In genomic region chr14:51072976-51073375, GRCh38 we compare ENCODE assay signal across 27 cellular contexts.
"Had no signal": no experiment of that assay in that cellular context is flagged by ENCODE, and none has a peak within 500 bp of the region (broad histone marks: within the 10 kb centered on the region; RNA-seq: fewer than 3 reads in every experiment).

No MANE protein-coding gene starts in this region.

- H3K27me3 ChIP-seq: neutrophil, pancreas, right lobe of liver, sigmoid colon, thyroid gland, tibial nerve, upper lobe of left lung had no signal

- H3K9me3 Mint-ChIP-seq: natural killer cell treated with Interleukin-12 subunit alpha and Interleukin-12 subunit beta and Interleukin-15 and Interleukin-18, amount 100 ng/mL, for 72 hours; stimulated activated effector memory CD8-positive, alpha-beta T cell treated with anti-CD3 and anti-CD28 coated beads, Interleukin-12 subunit alpha, Interleukin-12 subunit beta, amount 100 ng/mL, for 72 hours; stimulated activated naive B cell treated with anti-CD40 and anti-IgM and Interleukin-4, amounts not matched to agents 10 μg/mL and 1 μg/mL and 100 μg/mL, for 72 hours; stimulated activated naive CD8-positive, alpha-beta T cell treated with anti-CD3 and anti-CD28 coated beads, Interleukin-15, Interleukin-2, amounts not matched to agents 100 ng/mL and 50 ng/mL, for 24 hours had no signal

- H3K4me1 ChIP-seq: prostate gland, right lobe of liver, stomach, thyroid gland, upper lobe of left lung had no signal

- H3K4me3 ChIP-seq: pancreas, prostate gland, right lobe of liver, sigmoid colon, stomach, thoracic aorta, thyroid gland, tibial nerve, upper lobe of left lung had no signal

- H3K4me3 Mint-ChIP-seq: naive B cell; naive thymus-derived CD8-positive, alpha-beta T cell; natural killer cell treated with Interleukin-12 subunit alpha and Interleukin-12 subunit beta and Interleukin-15 and Interleukin-18, amount 100 ng/mL, for 72 hours; nephron progenitor cell; neural crest cell; stimulated activated effector memory CD8-positive, alpha-beta T cell treated with anti-CD3 and anti-CD28 coated beads, Interleukin-12 subunit alpha, Interleukin-12 subunit beta, amount 100 ng/mL, for 72 hours; stimulated activated naive B cell treated with anti-CD40 and anti-IgM and Interleukin-4, amounts not matched to agents 10 μg/mL and 1 μg/mL and 100 μg/mL, for 72 hours; stimulated activated naive CD8-positive, alpha-beta T cell treated with anti-CD3 and anti-CD28 coated beads, Interleukin-15, Interleukin-2, amounts not matched to agents 100 ng/mL and 50 ng/mL, for 24 hours had no signal

- H3K27ac ChIP-seq: neutrophil, pancreas, prostate gland, right lobe of liver, stomach, thoracic aorta, thyroid gland, tibial nerve, upper lobe of left lung had no signal

- H3K36me3 ChIP-seq: neutrophil, pancreas, prostate gland, right lobe of liver, sigmoid colon, stomach, thoracic aorta, thyroid gland, tibial nerve, upper lobe of left lung had no signal

- H3K36me3 Mint-ChIP-seq: naive B cell; naive thymus-derived CD8-positive, alpha-beta T cell; natural killer cell treated with Interleukin-12 subunit alpha and Interleukin-12 subunit beta and Interleukin-15 and Interleukin-18, amount 100 ng/mL, for 72 hours; stimulated activated effector memory CD8-positive, alpha-beta T cell treated with anti-CD3 and anti-CD28 coated beads, Interleukin-12 subunit alpha, Interleukin-12 subunit beta, amount 100 ng/mL, for 72 hours; stimulated activated naive B cell treated with anti-CD40 and anti-IgM and Interleukin-4, amounts not matched to agents 10 μg/mL and 1 μg/mL and 100 μg/mL, for 72 hours had no signal

- DNase-seq: naive B cell; naive thymus-derived CD8-positive, alpha-beta T cell; nephron progenitor cell; nucleus accumbens; pancreas; right cardiac atrium; right lobe of liver; sigmoid colon; small intestine; stimulated activated CD4-positive, alpha-beta T cell treated with anti-CD3 and anti-CD28 coated beads, Interleukin-15, amount 100 ng/mL, for 24 hours; stimulated activated CD4-positive, alpha-beta T cell treated with anti-CD3 and anti-CD28 coated beads, Interleukin-2, amount 100 ng/mL, for 24 hours; stimulated activated CD4-positive, alpha-beta T cell treated with anti-CD3 and anti-CD28 coated beads, Interleukin-2, amount 100 ng/mL, for 48 hours; stimulated activated CD4-positive, alpha-beta T cell treated with anti-CD3 and anti-CD28 coated beads, Interleukin-4, amount 100 ng/mL, for 24 hours; stimulated activated naive B cell treated with anti-CD40 and anti-IgM and Interleukin-4, amounts not matched to agents 10 μg/mL and 1 μg/mL and 100 μg/mL, for 72 hours; stimulated activated naive CD4-positive, alpha-beta T cell treated with Interleukin-2 at 50 U/mL for 16 hours; stomach; thyroid gland; trophoblast cell; upper lobe of left lung had no signal

- H3K27ac Mint-ChIP-seq: naive B cell; naive thymus-derived CD8-positive, alpha-beta T cell; natural killer cell treated with Interleukin-12 subunit alpha and Interleukin-12 subunit beta and Interleukin-15 and Interleukin-18, amount 100 ng/mL, for 72 hours; nephron progenitor cell; stimulated activated effector memory CD8-positive, alpha-beta T cell treated with anti-CD3 and anti-CD28 coated beads, Interleukin-12 subunit alpha, Interleukin-12 subunit beta, amount 100 ng/mL, for 72 hours; stimulated activated naive B cell treated with anti-CD40 and anti-IgM and Interleukin-4, amounts not matched to agents 10 μg/mL and 1 μg/mL and 100 μg/mL, for 72 hours; stimulated activated naive CD8-positive, alpha-beta T cell treated with anti-CD3 and anti-CD28 coated beads, Interleukin-15, Interleukin-2, amounts not matched to agents 100 ng/mL and 50 ng/mL, for 24 hours had no signal

- H3K9me3 ChIP-seq: neutrophil, pancreas, prostate gland, right lobe of liver, stomach, thoracic aorta, thyroid gland, tibial nerve, upper lobe of left lung had no signal

- H3K4me1 Mint-ChIP-seq: naive B cell; naive thymus-derived CD8-positive, alpha-beta T cell; nephron progenitor cell; neural crest cell; stimulated activated effector memory CD8-positive, alpha-beta T cell treated with anti-CD3 and anti-CD28 coated beads, Interleukin-12 subunit alpha, Interleukin-12 subunit beta, amount 100 ng/mL, for 72 hours; stimulated activated naive B cell treated with anti-CD40 and anti-IgM and Interleukin-4, amounts not matched to agents 10 μg/mL and 1 μg/mL and 100 μg/mL, for 72 hours had no signal

- FAIRE-seq: small intestine had no signal
